In genomic region chr19:2171349-2172145, GRCh38 we compare ENCODE assay signal across 8 cellular contexts. TPM values are rescaled to one million over a fixed set of nuclear protein-coding genes. Genes with fewer than 3 reads are reported as not detected.
A peak's percentile ranks its signal among the peaks of the same experiment; 100 is the strongest.
DNase-seq lines count a peak whose midpoint lies in the region; ATAC-seq and TF ChIP-seq lines count a peak whose summit lies in the region.

No MANE protein-coding gene starts in this region.

- H3K4me1 Mint-ChIP-seq in activated T-helper 1 cell treated with anti-CD3 and anti-CD28 coated beads, Interleukin-12 subunit alpha, Interleukin-12 subunit beta, Interleukin-2, Interleukin-4 antibody, amounts not matched to agents 30 ng/mL and 10 ng/mL and 1 ng/mL, durations not matched to agents 14 hours and 24 hours and 36 hours (ENCODE audit: low read depth): peaks cover 57% of the 10 kb centered on the region
- H3K4me1 Mint-ChIP-seq in immature natural killer cell: peaks cover 61 to 71% of the 10 kb centered on the region in 2 donors

- ATAC-seq in GM21526 (IDR thresholded peaks at IDR 0.05; ENCODE audit: low FRiP score, unreplicated experiment): peak; percentile 38

- no peaks in the 10 kb centered on the region for H3K27me3 Mint-ChIP-seq in activated T-helper 1 cell treated with anti-CD3 and anti-CD28 coated beads, Interleukin-12 subunit alpha, Interleukin-12 subunit beta, Interleukin-2, Interleukin-4 antibody, amounts not matched to agents 30 ng/mL and 10 ng/mL and 1 ng/mL, durations not matched to agents 14 hours and 24 hours and 36 hours (ENCODE audit: insufficient read depth)
- H3K27me3 Mint-ChIP-seq in immature natural killer cell (ENCODE audit: low read depth in 3 of 3): peaks cover 0 to 11% (median 5%) of the 10 kb centered on the region in 3 donors

- DNase-seq in DMS153 (lab: John Stamatoyannopoulos, UW) (peak; percentile 23), NCI-H2171 (lab: John Stamatoyannopoulos, UW) (peak; percentile 70), immature natural killer cell (peak; percentile 39 to 57 (median 41)), HEK293T (ENCODE audit: extremely low spot score) (no peak), NCI-H128 (lab: John Stamatoyannopoulos, UW; ENCODE audit: unreplicated experiment) (no peak)
- peak; percentile 62 for DNase-seq in activated T-helper 1 cell treated with anti-CD3 and anti-CD28 coated beads, Interleukin-12 subunit alpha, Interleukin-12 subunit beta, Interleukin-2, Interleukin-4 antibody, amounts not matched to agents 30 ng/mL and 10 ng/mL and 1 ng/mL, durations not matched to agents 14 hours and 24 hours and 36 hours (ENCODE audit: low spot score)
- DNase-seq in stimulated activated CD8-positive, alpha-beta memory T cell treated with anti-CD3 and anti-CD28 coated beads, Interleukin-4, amount 100 ng/mL, for 1 hour (ENCODE audit: low read depth in 2 of 2, low spot score in 1 of 2): peak; percentile 42 to 59

- intact Hi-C loops in activated T-helper 1 cell treated with anti-CD3 and anti-CD28 coated beads, Interleukin-12 subunit alpha, Interleukin-12 subunit beta, Interleukin-2, Interleukin-4 antibody, amounts not matched to agents 30 ng/mL and 10 ng/mL and 1 ng/mL, durations not matched to agents 14 hours and 24 hours and 36 hours (cut with micrococcal nuclease): no loop called here

- H3K4me3 Mint-ChIP-seq in activated T-helper 1 cell treated with anti-CD3 and anti-CD28 coated beads, Interleukin-12 subunit alpha, Interleukin-12 subunit beta, Interleukin-2, Interleukin-4 antibody, amounts not matched to agents 30 ng/mL and 10 ng/mL and 1 ng/mL, durations not matched to agents 14 hours and 24 hours and 36 hours: peak overlapping the region; percentile 43
- no peak overlapping the region for H3K4me3 Mint-ChIP-seq in immature natural killer cell

- POLR2A ChIA-PET in HEK293T (lab: Yijun Ruan, JAX): interaction anchor here (0.6 kb wide), 1 partner anchor 16 kb away, joined by 3 read pairs; no protein-coding TSS in a partner anchor

- H3K27ac Mint-ChIP-seq in activated T-helper 1 cell treated with anti-CD3 and anti-CD28 coated beads, Interleukin-12 subunit alpha, Interleukin-12 subunit beta, Interleukin-2, Interleukin-4 antibody, amounts not matched to agents 30 ng/mL and 10 ng/mL and 1 ng/mL, durations not matched to agents 14 hours and 24 hours and 36 hours: peak overlapping the region; percentile 70
- H3K27ac Mint-ChIP-seq in immature natural killer cell: peak overlapping the region in 4 of 6 donors; percentile 49 to 98 (median 75)

- no peaks in the 10 kb centered on the region for H3K9me3 Mint-ChIP-seq in activated T-helper 1 cell treated with anti-CD3 and anti-CD28 coated beads, Interleukin-12 subunit alpha, Interleukin-12 subunit beta, Interleukin-2, Interleukin-4 antibody, amounts not matched to agents 30 ng/mL and 10 ng/mL and 1 ng/mL, durations not matched to agents 14 hours and 24 hours and 36 hours
- no peaks in the 10 kb centered on the region for H3K9me3 Mint-ChIP-seq in immature natural killer cell

- H3K36me3 Mint-ChIP-seq in activated T-helper 1 cell treated with anti-CD3 and anti-CD28 coated beads, Interleukin-12 subunit alpha, Interleukin-12 subunit beta, Interleukin-2, Interleukin-4 antibody, amounts not matched to agents 30 ng/mL and 10 ng/mL and 1 ng/mL, durations not matched to agents 14 hours and 24 hours and 36 hours (ENCODE audit: low read depth): peaks cover 18% of the 10 kb centered on the region
- H3K36me3 Mint-ChIP-seq in immature natural killer cell: no peaks in the 10 kb centered on the region

- CTCF ChIA-PET in HEK293T (lab: Yijun Ruan, JAX): interaction anchor here (0.6 kb wide), 1 partner anchor 18 kb away, joined by 4 read pairs; no protein-coding TSS in a partner anchor

TF ChIP-seq in HEK293T, 16 proteins besides CTCF, POLR2A, EP300 and RAD21:
- TF ChIP-seq ZNF384 (IDR thresholded peaks at IDR 0.05): no peak
TF ChIP-seq in HEK293T: peak in this region for 0.

RNA-seq across cellular contexts. Expression of gene DOT1L, which starts 7.8 kb away (rescaled TPM):
- 119 and 128 TPM in 2 replicates for total RNA-seq in activated T-helper 1 cell treated with anti-CD3 and anti-CD28 coated beads, Interleukin-12 subunit alpha, Interleukin-12 subunit beta, Interleukin-2, Interleukin-4 antibody, amounts not matched to agents 30 ng/mL and 10 ng/mL and 1 ng/mL, durations not matched to agents 14 hours and 24 hours and 36 hours
- polyA plus RNA-seq in immature natural killer cell: 1 to 10 TPM in 1 of 3 donors, under 1 TPM in 2; 0.25 to 1.7 (median 0.31) TPM

RNA-seq across cellular contexts. Expression of gene AP3D1, which starts 20.2 kb away (rescaled TPM):
- 120 and 124 TPM in 2 replicates for total RNA-seq in activated T-helper 1 cell treated with anti-CD3 and anti-CD28 coated beads, Interleukin-12 subunit alpha, Interleukin-12 subunit beta, Interleukin-2, Interleukin-4 antibody, amounts not matched to agents 30 ng/mL and 10 ng/mL and 1 ng/mL, durations not matched to agents 14 hours and 24 hours and 36 hours
- 10 to 100 TPM; 11.7 to 44.5 (median 17.9) TPM for polyA plus RNA-seq in immature natural killer cell

Comparison
In these comparisons a context has a peak if more than half of its experiments do, and no peak if none do; other contexts are left out.
1. DNase-seq: peak in DMS153 (single experiment), NCI-H2171 (single experiment), activated T-helper 1 cell treated with anti-CD3 and anti-CD28 coated beads, Interleukin-12 subunit alpha, Interleukin-12 subunit beta, Interleukin-2, Interleukin-4 antibody, amounts not matched to agents 30 ng/mL and 10 ng/mL and 1 ng/mL, durations not matched to agents 14 hours and 24 hours and 36 hours (single experiment), immature natural killer cell (3 of 3) and stimulated activated CD8-positive, alpha-beta memory T cell treated with anti-CD3 and anti-CD28 coated beads, Interleukin-4, amount 100 ng/mL, for 1 hour (2 of 2); none in HEK293T (single experiment) and NCI-H128 (single experiment).